ENCODE assay signal across 10 cellular contexts in the genomic region with DNA sequence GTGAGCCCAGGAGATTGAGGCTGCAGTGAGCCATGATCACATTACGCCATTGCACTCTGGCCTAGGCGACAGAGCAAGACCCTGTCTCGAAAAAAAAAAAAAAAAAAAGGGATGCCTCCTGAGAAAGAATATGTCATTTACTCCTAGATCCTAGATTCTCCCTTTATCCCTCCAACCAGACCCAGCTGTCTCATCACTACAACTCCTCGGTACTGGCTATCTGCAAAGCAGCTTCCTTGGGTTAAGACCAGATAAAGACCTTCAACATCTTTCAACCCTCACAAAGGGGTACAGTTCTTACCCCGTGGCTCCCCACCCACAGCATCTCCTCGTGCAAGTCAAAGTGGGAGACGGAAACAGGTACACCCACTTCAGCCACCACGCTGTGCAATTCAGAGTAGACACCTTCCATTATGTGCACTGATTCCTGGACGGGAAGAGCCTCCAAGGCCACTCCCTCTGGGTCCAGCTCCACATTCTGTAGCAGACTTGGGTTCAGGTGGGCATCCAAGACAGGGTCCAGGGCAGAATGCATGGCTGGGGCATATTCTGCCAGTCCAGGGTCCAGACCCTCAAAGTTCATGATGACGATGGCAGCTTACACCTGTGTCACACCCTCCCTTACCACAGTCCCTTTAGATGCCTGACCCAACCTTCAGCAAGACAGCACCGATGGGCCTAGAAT. TPM values are rescaled to one million over a fixed set of nuclear protein-coding genes. Genes with fewer than 3 reads are reported as not detected.
A peak's percentile ranks its signal among the peaks of the same experiment; 100 is the strongest.
DNase-seq lines count a peak whose midpoint lies in the region; ATAC-seq, FAIRE-seq and TF ChIP-seq lines count a peak whose summit lies in the region.
"Had no signal": no experiment of that assay in that cellular context is flagged by ENCODE, and none has a peak within 500 bp of the region (broad histone marks: within the 10 kb centered on the region; RNA-seq: fewer than 3 reads in every experiment).

No MANE protein-coding gene starts in this region.

- no peak for ATAC-seq in CD8-positive, alpha-beta T cell
- no peak for ATAC-seq in pancreas

- peaks cover 21% of the 10 kb centered on the region; the same call in 1 of the 2 replicates for H3K79me2 ChIP-seq in OCI-LY7 (ENCODE audit: insufficient read depth, low read depth, low read length)

- no peaks in the 10 kb centered on the region for H3K27me3 Mint-ChIP-seq in CD8-positive, alpha-beta T cell (ENCODE audit: low read depth)
- peaks cover 10% of the 10 kb centered on the region for H3K27me3 Mint-ChIP-seq in endothelial cell (ENCODE audit: unreplicated experiment)

- H3K9me3 ChIP-seq in CD8-positive, alpha-beta T cell (ENCODE audit: low read length), result no peaks in the 10 kb centered on the region
- H3K9me3 ChIP-seq in OCI-LY7 (ENCODE audit: low read length) (no peaks in the 10 kb centered on the region), pancreas (no peaks in the 10 kb centered on the region)

- no peaks in the 10 kb centered on the region for H3K9me3 Mint-ChIP-seq in CD8-positive, alpha-beta T cell
- no peaks in the 10 kb centered on the region for H3K9me3 Mint-ChIP-seq in endothelial cell (ENCODE audit: unreplicated experiment)

- H3K4me3 Mint-ChIP-seq in CD8-positive, alpha-beta T cell, result peak overlapping the region; percentile 96
- H3K4me3 Mint-ChIP-seq in endothelial cell (ENCODE audit: unreplicated experiment), result peak overlapping the region; percentile 93

- BruUV-seq in OCI-LY7 (replicated peaks; lab: Mats Ljungman, UMichigan), result no TSS peak

- peak overlapping the region; percentile 97 for H3K27ac ChIP-seq in CD8-positive, alpha-beta T cell (ENCODE audit: low read depth, low read length)
- peak overlapping the region; percentile 94 for H3K27ac ChIP-seq in OCI-LY7 (ENCODE audit: low read depth, low read length, poor library complexity, severe bottlenecking)
- peak overlapping the region in 2 of 4 donors; percentile 92 to 97 for H3K27ac ChIP-seq in pancreas

- H3K4me3 ChIP-seq in CD8-positive, alpha-beta T cell (ENCODE audit: low read depth, low read length), result peak overlapping the region; percentile 47
- H3K4me3 ChIP-seq in OCI-LY7 (ENCODE audit: low read depth, low read length, poor library complexity, severe bottlenecking), result peak overlapping the region; percentile 95
- H3K4me3 ChIP-seq in pancreas, result peak overlapping the region in 3 of 4 donors; percentile 37 to 68 (median 51)

- 90 to 96% methylated on average over 11 of the region's 11 CpGs for WGBS in pancreas, 2 donors

- in situ Hi-C loops in GM13976 (cut with MboI; ENCODE audit: low sequenced_read_pairs, unreplicated experiment), result no loop called here

- no peak for DNase-seq in CD8-positive, alpha-beta T cell
- DNase-seq in OCI-LY7 (ENCODE audit: low spot score) (no peak), endothelial cell (ENCODE audit: low spot score) (no peak), pancreas (peak in 1 of 6 donors; percentile 45), GM13976 (ENCODE audit: low spot score) (no peak), ureter (ENCODE audit: low spot score) (no peak)
- DNase-seq in stimulated activated CD4-positive, alpha-beta T cell treated with anti-CD3 and anti-CD28 coated beads, Interleukin-2, amount 100 ng/mL, for 24 hours, result no peak
- DNase-seq in stimulated activated CD4-positive, alpha-beta T cell treated with anti-CD3 and anti-CD28 coated beads, Interleukin-15, amount 100 ng/mL, for 24 hours, result no peak

- peaks cover 33% of the 10 kb centered on the region for H3K36me3 Mint-ChIP-seq in CD8-positive, alpha-beta T cell
- no peaks in the 10 kb centered on the region for H3K36me3 Mint-ChIP-seq in endothelial cell (ENCODE audit: low read depth, unreplicated experiment)

- H3K4me1 ChIP-seq in CD8-positive, alpha-beta T cell (ENCODE audit: insufficient read depth, low read length), result peaks cover 20% of the 10 kb centered on the region
- peaks cover 43% of the 10 kb centered on the region for H3K4me1 ChIP-seq in OCI-LY7 (ENCODE audit: insufficient read depth, low read length, poor library complexity, severe bottlenecking)
- peaks cover 0 to 6% (median 0%) of the 10 kb centered on the region in 3 donors for H3K4me1 ChIP-seq in pancreas

- no peak for FAIRE-seq in pancreas (lab: Jason Lieb, UNC)

- no peaks in the 10 kb centered on the region for H3K27me3 ChIP-seq in CD8-positive, alpha-beta T cell (ENCODE audit: insufficient read depth, low read length)
- H3K27me3 ChIP-seq in pancreas, result no peaks in the 10 kb centered on the region

- H3K9me2 ChIP-seq in OCI-LY7 (ENCODE audit: insufficient read depth, low read length), result no peaks in the 10 kb centered on the region

- peak overlapping the region; percentile 94 for H3K4me2 ChIP-seq in OCI-LY7 (ENCODE audit: low read length)

- H3K4me1 Mint-ChIP-seq in CD8-positive, alpha-beta T cell (ENCODE audit: low read depth), result peaks cover 42% of the 10 kb centered on the region
- peaks cover 20% of the 10 kb centered on the region for H3K4me1 Mint-ChIP-seq in endothelial cell (ENCODE audit: unreplicated experiment)

- TF ChIP-seq CTCF in CD8-positive, alpha-beta T cell (IDR thresholded peaks at IDR 0.05), result no peak
- TF ChIP-seq CTCF in OCI-LY7 (conservative IDR thresholded peaks at IDR 0.05; ENCODE audit: low read length) (no peak), endothelial cell (IDR thresholded peaks at IDR 0.05; ENCODE audit: unreplicated experiment) (no peak), pancreas (IDR thresholded peaks at IDR 0.05) (no peak), GM13976 (IDR thresholded peaks at IDR 0.05; ENCODE audit: borderline replicate concordance, control extremely low read depth, extremely low read depth, insufficient read depth, missing control alignments) (no peak)

- intact Hi-C loops in CD8-positive, alpha-beta T cell (cut with DNase I, micrococcal nuclease), result loop anchor here in 1 of 2 experiments (10.0 kb wide), 1 partner anchor 352 kb away; a partner anchor contains a TSS
- intact Hi-C loops in OCI-LY7 (cut with micrococcal nuclease; ENCODE audit: unreplicated experiment) (loop anchor here (5.0 kb wide), 1 partner anchor 115 kb away; a partner anchor contains a TSS), pancreas (cut with DNase I) (no loop called here)

- POLR2A ChIA-PET in CD8-positive, alpha-beta T cell (lab: Charles Lee), result interaction anchor here (0.7 to 3.0 kb wide), 9 partner anchors 11 to 313 kb away, joined by 3 to 21 read pairs (median 5); a partner anchor contains a TSS
- POLR2A ChIA-PET in OCI-LY7 (lab: Charles Lee), result interaction anchor here (0.7 to 9.4 kb wide), 8 partner anchors 16 to 128 kb away, joined by 3 to 70 read pairs (median 6); a partner anchor contains a TSS

- H2AFZ ChIP-seq in OCI-LY7 (ENCODE audit: low read length), result peak overlapping the region; percentile 68; the same call in 1 of the 2 replicates

- H3K36me3 ChIP-seq in CD8-positive, alpha-beta T cell (ENCODE audit: insufficient read depth, low read length), result peaks cover 6% of the 10 kb centered on the region
- H3K36me3 ChIP-seq in OCI-LY7 (ENCODE audit: insufficient read depth, low read length) (peaks cover 2% of the 10 kb centered on the region; the same call in 1 of the 2 replicates), pancreas (peaks cover 0 to under 1% (median 0%) of the 10 kb centered on the region in 3 donors)

- CTCF ChIA-PET in CD8-positive, alpha-beta T cell (lab: Charles Lee), result interaction anchor here (1.0 to 1.4 kb wide), 6 partner anchors 8 to 131 kb away, joined by 3 to 6 read pairs (median 4); a partner anchor contains a TSS
- CTCF ChIA-PET in OCI-LY7 (lab: Charles Lee; ENCODE audit: unreplicated experiment), result no interaction called here

- H3K27ac Mint-ChIP-seq in CD8-positive, alpha-beta T cell, result peak overlapping the region; percentile 100
- peak overlapping the region; percentile 99 for H3K27ac Mint-ChIP-seq in endothelial cell (ENCODE audit: unreplicated experiment)

- H4K20me1 ChIP-seq in OCI-LY7 (ENCODE audit: insufficient read depth, low read length), result no peaks in the 10 kb centered on the region

RNA-seq across cellular contexts. Expression of a gene that starts 1.1 kb away (rescaled TPM):
- 100 to 1,000 TPM; 111 to 113 TPM for total RNA-seq in CD8-positive, alpha-beta T cell
- total RNA-seq in OCI-LY7 (2014; rRNA removed; shearing (Covaris generic)), result 69.9 and 106 TPM in 2 replicates
- total RNA-seq in OCI-LY7 (2022) (117 and 132 TPM in 2 replicates), endothelial cell (ENCODE audit: unreplicated experiment) (55.7 TPM), pancreas (10 to 100 TPM; 24.3 to 73.0 (median 41.7) TPM), ureter (103 TPM)
- polyA plus RNA-seq in pancreas, result 100 to 1,000 TPM in 1 of 2 donors, 10 to 100 TPM in 1; 78.5 to 111 TPM

RNA-seq across cellular contexts. Expression of a gene that starts 6.0 kb away (rescaled TPM):
- total RNA-seq in CD8-positive, alpha-beta T cell, result 10 to 100 TPM; 21.3 to 26.7 TPM
- 16.3 and 18.3 TPM in 2 replicates for total RNA-seq in OCI-LY7 (2014; rRNA removed; shearing (Covaris generic))
- total RNA-seq in OCI-LY7 (2022), result 9.8 and 12.7 TPM in 2 replicates
- 0.80 TPM for total RNA-seq in endothelial cell (ENCODE audit: unreplicated experiment)
- 1 to 10 TPM in 2 of 6 donors, under 1 TPM in 3, not detected in 1; 0.20 to 3.7 (median 0.41) TPM for total RNA-seq in pancreas
- polyA plus RNA-seq in pancreas, result 1 to 10 TPM in 1 of 2 donors, under 1 TPM in 1; 0.38 to 1.3 TPM
- total RNA-seq in ureter, result 0.49 TPM

RNA-seq across cellular contexts. Expression of a gene that starts 16.9 kb away (rescaled TPM):
- 10 to 100 TPM; 23.5 to 33.9 TPM for total RNA-seq in CD8-positive, alpha-beta T cell
- 62.8 and 75.5 TPM in 2 replicates for total RNA-seq in OCI-LY7 (2014; rRNA removed; shearing (Covaris generic))
- total RNA-seq in OCI-LY7 (2022) (80.2 and 85.5 TPM in 2 replicates), endothelial cell (ENCODE audit: unreplicated experiment) (203 TPM), pancreas (10 to 100 TPM; 45.3 to 94.2 (median 66.3) TPM), ureter (122 TPM)
- polyA plus RNA-seq in pancreas, result 100 to 1,000 TPM; 109 to 141 TPM

RNA-seq across cellular contexts. Expression of a gene that starts 27.3 kb away (rescaled TPM):
- 10 to 100 TPM; 71.8 to 81.9 TPM for total RNA-seq in CD8-positive, alpha-beta T cell
- total RNA-seq in OCI-LY7 (2014; rRNA removed; shearing (Covaris generic)), result 75.3 and 89.0 TPM in 2 replicates
- total RNA-seq in OCI-LY7 (2022), result 126 and 135 TPM in 2 replicates
- total RNA-seq in endothelial cell (ENCODE audit: unreplicated experiment), result 97.3 TPM
- 10 to 100 TPM; 25.5 to 88.5 (median 38.4) TPM for total RNA-seq in pancreas
- polyA plus RNA-seq in pancreas, result 10 to 100 TPM; 48.4 to 57.3 TPM
- total RNA-seq in ureter, result 158 TPM

RNA-seq across cellular contexts. Expression of a gene that starts 30.0 kb away (rescaled TPM):
- not detected for total RNA-seq in CD8-positive, alpha-beta T cell
- total RNA-seq in OCI-LY7 (2014; rRNA removed; shearing (Covaris generic)), result 0.16 TPM in 1 of 2 replicates, not detected in the other
- total RNA-seq in OCI-LY7 (2022), result 0.20 and 0.38 TPM in 2 replicates
- total RNA-seq in endothelial cell (ENCODE audit: unreplicated experiment), result not detected
- under 1 TPM in 1 of 6 donors, not detected in 5; 0.13 TPM for total RNA-seq in pancreas
- under 1 TPM in 1 of 2 donors, not detected in 1; 0.05 TPM for polyA plus RNA-seq in pancreas
- not detected for total RNA-seq in ureter
- total RNA-seq: renal cortical epithelial cell; T-helper 1 cell treated with Interleukin-12 subunit alpha and Interleukin-12 subunit beta and Interleukin-4 antibody, amounts not matched to agents 30 ng/mL and 1 ng/mL, for 36 hours had no signal
